ENCODE assay signal across 9 cellular contexts in the genomic region with DNA sequence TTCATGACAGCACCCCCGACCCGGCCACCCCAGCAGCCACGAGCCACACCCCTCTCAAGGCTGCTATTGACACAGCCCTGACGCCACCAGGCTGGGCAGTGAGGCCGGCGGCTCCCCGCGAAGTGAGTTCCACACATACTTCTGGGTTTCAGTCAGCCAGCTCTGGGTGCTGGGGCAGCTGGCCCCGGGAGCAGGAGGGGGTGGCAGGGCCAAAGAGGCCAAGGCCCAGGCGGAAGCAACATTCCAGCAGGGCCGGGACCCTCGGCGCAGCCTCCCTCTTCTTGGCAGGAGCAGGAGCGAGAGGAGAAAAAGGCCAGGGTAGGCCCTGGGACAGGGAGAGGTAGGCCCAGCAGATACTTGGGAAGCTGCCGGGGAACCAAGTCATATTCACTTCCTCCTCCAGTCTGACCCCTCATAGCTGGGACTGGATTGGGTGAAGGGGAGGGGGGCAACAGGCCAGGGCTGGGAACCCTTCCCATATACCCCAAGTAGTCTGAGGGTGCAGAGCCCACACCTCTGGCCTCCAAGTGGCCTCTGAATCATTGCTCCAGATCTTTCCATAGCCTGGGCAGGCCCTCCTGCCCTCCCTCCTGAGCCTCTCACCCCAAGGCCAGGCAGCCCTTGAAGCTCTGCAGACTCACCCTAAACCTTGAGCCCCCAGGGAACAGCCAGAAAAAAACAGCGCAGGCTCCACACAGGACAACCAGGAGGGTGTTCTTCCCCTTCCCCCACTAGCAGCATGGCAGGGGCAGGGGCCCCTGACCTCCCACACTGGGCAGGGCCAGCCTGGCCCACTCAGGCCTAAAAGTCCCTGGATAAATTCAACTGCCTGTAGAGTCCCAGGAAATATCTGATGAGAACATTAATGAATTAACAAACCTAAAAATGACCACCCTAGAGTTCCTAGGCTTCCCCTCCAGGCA. TPM values are rescaled to one million over a fixed set of nuclear protein-coding genes. Genes with fewer than 3 reads are reported as not detected.
DNase-seq lines count a peak whose midpoint lies in the region; ATAC-seq and TF ChIP-seq lines count a peak whose summit lies in the region.
"Had no signal": no experiment of that assay in that cellular context is flagged by ENCODE, and none has a peak within 500 bp of the region (broad histone marks: within the 10 kb centered on the region; RNA-seq: fewer than 3 reads in every experiment).

No MANE protein-coding gene starts in this region.

- DNase-seq in MG63 (peak; percentile 98), mucosa of descending colon (peak in 2 of 3 donors; percentile 69 to 82), vagina (ENCODE audit: extremely low spot score in 2 of 2) (no peak), DMS153 (lab: John Stamatoyannopoulos, UW) (no peak)
- DNase-seq: activated T-cell treated with anti-CD3 and anti-CD28 coated beads for 4 hours had no signal

- H3K4me3 ChIP-seq in MG63 (no peak overlapping the region; the same call in 1 of the 2 replicates), ectodermal cell (ENCODE audit: insufficient read depth, low read depth, low read length) (no peak overlapping the region), mucosa of descending colon (no peak overlapping the region), vagina (peak overlapping the region in 1 of 2 donors; percentile 20)

- TF ChIP-seq POLR2A in vagina (IDR thresholded peaks at IDR 0.05) = no peak

- peak overlapping the region; percentile 63 for H3K27ac ChIP-seq in ectodermal cell (ENCODE audit: insufficient read depth, low read depth, low read length, poor library complexity, severe bottlenecking)
- H3K27ac ChIP-seq in vagina = peak overlapping the region; percentile 96

- H3K27me3 ChIP-seq in MG63 (no peaks in the 10 kb centered on the region), ectodermal cell (ENCODE audit: control insufficient read depth, insufficient read depth, low read length, poor library complexity, severe bottlenecking) (no peaks in the 10 kb centered on the region), vagina (no peaks in the 10 kb centered on the region)

- H3K36me3 ChIP-seq in MG63 = peaks cover 71% of the 10 kb centered on the region
- no peaks in the 10 kb centered on the region for H3K36me3 ChIP-seq in ectodermal cell (ENCODE audit: control insufficient read depth, insufficient read depth, low read length)
- no peaks in the 10 kb centered on the region for H3K36me3 ChIP-seq in mucosa of descending colon (ENCODE audit: low read depth)
- H3K36me3 ChIP-seq in vagina = no peaks in the 10 kb centered on the region

- intact Hi-C loops in mucosa of descending colon (cut with DNase I, micrococcal nuclease) (no loop called here), vagina (cut with DNase I) (no loop called here)

- peaks cover 52% of the 10 kb centered on the region for H3K4me1 ChIP-seq in ectodermal cell (ENCODE audit: control insufficient read depth, insufficient read depth, low read length)
- peaks cover 77% of the 10 kb centered on the region for H3K4me1 ChIP-seq in mucosa of descending colon (ENCODE audit: low read depth)
- peaks cover 91% of the 10 kb centered on the region for H3K4me1 ChIP-seq in vagina

- WGBS in ectodermal cell, 2 experiments = 78 to 82% methylated on average over 16 of the region's 16 CpGs

- TF ChIP-seq CTCF in mucosa of descending colon (IDR thresholded peaks at IDR 0.05) = no peak
- TF ChIP-seq CTCF in vagina (IDR thresholded peaks at IDR 0.05) = no peak

- ATAC-seq in mucosa of descending colon (no peak), GM18868 (IDR thresholded peaks at IDR 0.05; ENCODE audit: unreplicated experiment) (no peak), HG02610 (IDR thresholded peaks at IDR 0.05; ENCODE audit: unreplicated experiment) (no peak)
- ATAC-seq: left colon had no signal

- no peaks in the 10 kb centered on the region for H3K9me3 ChIP-seq in MG63
- no peaks in the 10 kb centered on the region for H3K9me3 ChIP-seq in ectodermal cell (ENCODE audit: control insufficient read depth, low read length)
- no peaks in the 10 kb centered on the region for H3K9me3 ChIP-seq in mucosa of descending colon
- H3K9me3 ChIP-seq in vagina = no peaks in the 10 kb centered on the region

RNA-seq across cellular contexts. Expression of gene HSPG2, which starts 5.7 kb away (rescaled TPM):
- total RNA-seq in MG63 (2014; rRNA removed; shearing (Covaris generic); ENCODE audit: low replicate concordance) = 28.0 and 70.4 TPM in 2 replicates
- 36.8 TPM for polyA plus RNA-seq in ectodermal cell (2013, experiment 1 of 4)
- 41.1 TPM for polyA plus RNA-seq in ectodermal cell (2013, experiment 2 of 4)
- polyA plus RNA-seq in ectodermal cell (2013, experiment 3 of 4) = 38.4 TPM
- 48.4 TPM for polyA plus RNA-seq in ectodermal cell (2013, experiment 4 of 4)
- total RNA-seq in mucosa of descending colon = 100 to 1,000 TPM; 142 to 436 (median 197) TPM
- total RNA-seq in vagina = 179 TPM

RNA-seq across cellular contexts. Expression of gene CELA3B, which starts 45.4 kb away (rescaled TPM):
- not detected in 2 replicates for total RNA-seq in MG63 (2014; rRNA removed; shearing (Covaris generic); ENCODE audit: low replicate concordance)
- not detected for polyA plus RNA-seq in ectodermal cell (2013, experiment 1 of 4)
- not detected for polyA plus RNA-seq in ectodermal cell (2013, experiment 2 of 4)
- not detected for polyA plus RNA-seq in ectodermal cell (2013, experiment 3 of 4)
- polyA plus RNA-seq in ectodermal cell (2013, experiment 4 of 4) = not detected
- 1 to 10 TPM in 1 of 3 donors, under 1 TPM in 2; 0.35 to 3.5 (median 0.70) TPM for total RNA-seq in mucosa of descending colon
- total RNA-seq in vagina = not detected

Comparison
In these comparisons a context has a peak if more than half of its experiments do, and no peak if none do; other contexts are left out.
1. DNase-seq: peak in MG63 (single experiment) and mucosa of descending colon (2 of 3); none in vagina (0 of 2) and DMS153 (single experiment).